10 cellular contexts compared by ENCODE assay signal in the genomic region with DNA sequence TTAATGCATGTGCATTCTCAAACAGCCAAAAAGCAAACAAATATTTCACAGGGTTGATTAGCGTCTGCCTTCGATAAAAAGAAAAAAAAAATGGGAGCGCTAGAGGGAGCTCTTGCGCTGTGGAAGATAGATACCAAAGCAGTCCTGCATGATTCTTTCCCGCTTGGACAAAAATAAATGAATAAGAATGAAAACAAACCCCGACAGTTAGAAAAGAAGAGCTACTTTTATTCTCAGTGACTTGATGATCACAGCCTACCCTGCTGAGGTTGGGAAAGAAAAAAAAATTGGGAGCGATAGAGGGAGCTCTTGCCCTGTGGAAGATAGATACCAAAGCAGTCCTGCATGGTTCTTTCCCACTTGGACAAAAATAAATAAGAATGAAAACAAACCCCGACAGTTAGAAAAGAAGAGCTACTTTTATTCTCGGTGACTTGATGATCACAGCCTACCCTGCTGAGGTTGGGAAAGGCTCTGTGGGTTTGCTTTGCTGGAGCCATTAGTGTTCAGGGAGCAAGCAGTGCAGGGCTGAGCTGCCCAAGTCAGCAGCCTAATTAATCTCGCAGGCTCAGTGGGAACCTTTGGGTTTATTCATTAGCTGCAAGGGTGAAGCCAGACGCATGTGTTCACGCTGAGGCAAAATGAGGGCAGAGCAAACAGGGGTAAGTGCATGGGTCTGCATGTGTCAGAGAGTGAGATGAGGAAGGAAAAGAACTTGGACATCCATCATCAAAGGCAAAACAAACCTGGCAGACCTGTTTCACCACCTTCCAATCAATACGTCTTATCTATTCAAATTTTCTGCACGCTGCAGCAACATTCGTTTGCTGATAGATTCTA.
DNase-seq lines count a peak whose midpoint lies in the region; ATAC-seq, FAIRE-seq and TF ChIP-seq lines count a peak whose summit lies in the region.
"Had no signal": no experiment of that assay in that cellular context is flagged by ENCODE, and none has a peak within 500 bp of the region (broad histone marks: within the 10 kb centered on the region; RNA-seq: fewer than 3 reads in every experiment).

No MANE protein-coding gene starts in this region.

- CTCF ChIA-PET in Caco-2 (lab: Charles Lee), result interaction anchor here (0.8 to 1.6 kb wide), 3 partner anchors 315 to 587 kb away, joined by 3 to 4 read pairs (median 3); no protein-coding TSS in a partner anchor

- H3K27me3 ChIP-seq in Caco-2 (replicated peaks; ENCODE audit: control insufficient read depth, insufficient read depth, low read length), result no peaks in the 10 kb centered on the region
- H3K27me3 ChIP-seq: neutrophil had no signal

- DNase-seq in Caco-2, result peak in 1 of 2 experiments; percentile 36
- DNase-seq in GM19239 (ENCODE audit: insufficient read length, low spot score), result peak; percentile 0
- DNase-seq in NCI-H526 treated with DMSO at 0.1 percent for 48 hours (lab: John Stamatoyannopoulos, UW), result peak; percentile 52
- no peak for DNase-seq in epithelial cell of proximal tubule (ENCODE audit: low read depth)
- DNase-seq in pons (ENCODE audit: low spot score), result peak; percentile 56
- no peak for DNase-seq in stimulated activated naive CD8-positive, alpha-beta T cell treated with anti-CD3 and anti-CD28 coated beads, Interleukin-15, Interleukin-2, amounts not matched to agents 100 U/mL and 50 U/mL, for 24 hours
- DNase-seq in activated T-cell treated with anti-CD3 and anti-CD28 coated beads, Interleukin-2, amount 50 U/mL, for 24 hours, result no peak

- intact Hi-C loops in Caco-2 (cut with micrococcal nuclease; ENCODE audit: unreplicated experiment), result loop anchor here (2.0 to 5.0 kb wide), 3 partner anchors 300 to 1150 kb away; no protein-coding TSS in a partner anchor

- H3K9me3 Mint-ChIP-seq in Caco-2 (ENCODE audit: unreplicated experiment), result no peaks in the 10 kb centered on the region
- H3K9me3 Mint-ChIP-seq in activated T-cell treated with anti-CD3 and anti-CD28 coated beads, Interleukin-2, amount 50 U/mL, for 24 hours, result no peaks in the 10 kb centered on the region
- H3K9me3 Mint-ChIP-seq: T-helper 1 cell treated with Interleukin-12 subunit alpha and Interleukin-12 subunit beta and Interleukin-4 antibody, amounts not matched to agents 30 μg/mL and 1 μg/mL, for 36 hours had no signal

- no peaks in the 10 kb centered on the region for H3K27me3 Mint-ChIP-seq in Caco-2 (ENCODE audit: insufficient read depth, unreplicated experiment)
- H3K27me3 Mint-ChIP-seq in activated T-cell treated with anti-CD3 and anti-CD28 coated beads, Interleukin-2, amount 50 U/mL, for 24 hours, result peaks cover 69% of the 10 kb centered on the region

- H3K36me3 Mint-ChIP-seq in Caco-2 (ENCODE audit: insufficient read depth, unreplicated experiment), result no peaks in the 10 kb centered on the region
- H3K36me3 Mint-ChIP-seq in activated T-cell treated with anti-CD3 and anti-CD28 coated beads, Interleukin-2, amount 50 U/mL, for 24 hours (ENCODE audit: low read depth), result no peaks in the 10 kb centered on the region

- POLR2A ChIA-PET in Caco-2 (lab: Charles Lee), result no interaction called here

- H3K27ac Mint-ChIP-seq in Caco-2 (ENCODE audit: unreplicated experiment), result no peak overlapping the region
- H3K27ac Mint-ChIP-seq in activated T-cell treated with anti-CD3 and anti-CD28 coated beads, Interleukin-2, amount 50 U/mL, for 24 hours, result no peak overlapping the region
- H3K27ac Mint-ChIP-seq: T-helper 1 cell treated with Interleukin-12 subunit alpha and Interleukin-12 subunit beta and Interleukin-4 antibody, amounts not matched to agents 30 μg/mL and 1 μg/mL, for 36 hours had no signal

- TF ChIP-seq CTCF in Caco-2 (IDR thresholded peaks at IDR 0.05; ENCODE audit: insufficient read depth in 1 of 2, low read depth in 1 of 2, low read length in 1 of 2, severe bottlenecking in 1 of 2, unreplicated experiment in 1 of 2) (peak; percentile 40 to 52), epithelial cell of proximal tubule (conservative IDR thresholded peaks at IDR 0.05; ENCODE audit: low read depth, low read length) (peak; percentile 64)

- FAIRE-seq in GM19239 (lab: Jason Lieb, UNC), result peak; percentile 84

- H3K4me3 ChIP-seq in Caco-2 (ENCODE audit: low read depth, low read length) (no peak overlapping the region), epithelial cell of proximal tubule (ENCODE audit: low read depth, low read length) (peak overlapping the region; percentile 34)

- H3K4me1 Mint-ChIP-seq in Caco-2 (ENCODE audit: low read depth, unreplicated experiment), result peaks cover 7% of the 10 kb centered on the region
- peaks cover 4% of the 10 kb centered on the region for H3K4me1 Mint-ChIP-seq in activated T-cell treated with anti-CD3 and anti-CD28 coated beads, Interleukin-2, amount 50 U/mL, for 24 hours (ENCODE audit: low read depth)

- peak overlapping the region; percentile 46 for H3K4me3 Mint-ChIP-seq in Caco-2 (ENCODE audit: unreplicated experiment)
- H3K4me3 Mint-ChIP-seq in activated T-cell treated with anti-CD3 and anti-CD28 coated beads, Interleukin-2, amount 50 U/mL, for 24 hours, result no peak overlapping the region
- H3K4me3 Mint-ChIP-seq: T-helper 1 cell treated with Interleukin-12 subunit alpha and Interleukin-12 subunit beta and Interleukin-4 antibody, amounts not matched to agents 30 μg/mL and 1 μg/mL, for 36 hours had no signal

- no peak for ATAC-seq in stimulated activated naive CD8-positive, alpha-beta T cell treated with anti-CD3 and anti-CD28 coated beads, Interleukin-15, Interleukin-2, amounts not matched to agents 100 U/mL and 50 U/mL, for 24 hours
- ATAC-seq in HG02981 (IDR thresholded peaks at IDR 0.05; ENCODE audit: unreplicated experiment), result no peak

- no peaks in the 10 kb centered on the region for H3K36me3 ChIP-seq in Caco-2 (ENCODE audit: control insufficient read depth, insufficient read depth, low read length)
- H3K36me3 ChIP-seq: neutrophil had no signal

- no peaks in the 10 kb centered on the region for H3K9me3 ChIP-seq in Caco-2
- H3K9me3 ChIP-seq: neutrophil had no signal

- no peaks in the 10 kb centered on the region for H3K4me1 ChIP-seq in Caco-2

- BruUV-seq in Caco-2 (replicated peaks; lab: Mats Ljungman, UMichigan), result no TSS peak

Comparison
In these comparisons a context has a peak if more than half of its experiments do, and no peak if none do; other contexts are left out.
1. DNase-seq: peak in GM19239 (single experiment), NCI-H526 treated with DMSO at 0.1 percent for 48 hours (single experiment) and pons (single experiment); none in epithelial cell of proximal tubule (single experiment), stimulated activated naive CD8-positive, alpha-beta T cell treated with anti-CD3 and anti-CD28 coated beads, Interleukin-15, Interleukin-2, amounts not matched to agents 100 U/mL and 50 U/mL, for 24 hours (single experiment) and activated T-cell treated with anti-CD3 and anti-CD28 coated beads, Interleukin-2, amount 50 U/mL, for 24 hours (single experiment).